ENCODE assay signal across 14 cellular contexts in the genomic region with DNA sequence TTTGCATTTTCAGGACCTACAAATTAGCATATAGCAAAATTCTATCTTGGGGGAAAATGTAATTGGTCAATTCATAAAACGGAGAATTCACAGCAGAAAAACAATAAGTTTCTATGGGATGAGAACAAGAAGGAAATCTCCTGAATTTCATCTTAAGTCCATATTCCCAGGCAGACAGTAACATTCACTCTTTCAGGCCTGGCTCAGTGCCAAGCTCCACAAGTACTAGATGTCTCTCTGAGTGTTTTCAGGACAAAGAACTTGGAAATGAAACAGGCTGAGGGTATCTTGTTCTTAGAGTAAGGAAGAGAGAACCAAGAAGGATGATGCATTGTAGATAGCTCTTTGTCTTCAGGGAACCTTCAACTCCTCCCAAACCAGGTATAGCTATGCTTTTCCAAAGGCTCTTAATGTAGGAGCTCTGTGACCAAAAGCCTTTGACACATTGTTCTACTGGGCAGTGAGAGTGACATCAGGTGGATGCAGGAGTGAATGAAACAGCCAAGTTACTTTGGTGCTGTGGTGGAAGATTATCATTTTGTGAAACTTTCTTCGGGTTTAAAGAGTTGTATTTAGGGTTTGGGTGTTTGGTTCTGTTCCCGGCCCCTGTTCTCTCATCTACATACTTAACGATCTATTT.
DNase-seq lines count a peak whose midpoint lies in the region; ATAC-seq and TF ChIP-seq lines count a peak whose summit lies in the region.
"Had no signal": no experiment of that assay in that cellular context is flagged by ENCODE, and none has a peak within 500 bp of the region (broad histone marks: within the 10 kb centered on the region; RNA-seq: fewer than 3 reads in every experiment).

No MANE protein-coding gene starts in this region.

- ATAC-seq in SK-N-SH treated with all-trans-retinoic acid at 6 μM for 48 hours: peak; percentile 59; the same call in 2 of the 3 replicates

- no peaks in the 10 kb centered on the region for H3K4me1 ChIP-seq in BE2C
- H3K4me1 ChIP-seq: colonic mucosa, pancreas, SJSA1 had no signal

- H3K4me3 ChIP-seq in BE2C (ENCODE audit: low read depth, low read length) (no peak overlapping the region), kidney epithelial cell (ENCODE audit: low read depth, low read length) (no peak overlapping the region)
- H3K4me3 ChIP-seq: colonic mucosa, pancreas, SJSA1 had no signal

- H3K36me3 ChIP-seq in BE2C (no peaks in the 10 kb centered on the region), kidney epithelial cell (ENCODE audit: control insufficient read depth, insufficient read depth, low read length) (no peaks in the 10 kb centered on the region)
- H3K36me3 ChIP-seq: colonic mucosa, pancreas, SJSA1 had no signal

- H3K27me3 ChIP-seq in BE2C (no peaks in the 10 kb centered on the region), kidney epithelial cell (ENCODE audit: control insufficient read depth, insufficient read depth, low read length) (no peaks in the 10 kb centered on the region)
- H3K27me3 ChIP-seq: colonic mucosa, pancreas, SJSA1 had no signal

- no peaks in the 10 kb centered on the region for H3K9me3 ChIP-seq in BE2C
- H3K9me3 ChIP-seq: colonic mucosa, pancreas, SJSA1 had no signal

- TF ChIP-seq CTCF in BE2C (IDR thresholded peaks at IDR 0.05; ENCODE audit: low read depth, low read length): no peak
- TF ChIP-seq CTCF in kidney epithelial cell (IDR thresholded peaks at IDR 0.05; ENCODE audit: insufficient read depth, low read length, poor library complexity, severe bottlenecking): peak; percentile 2

- DNase-seq in BE2C: peak; percentile 21
- peak; percentile 6 for DNase-seq in EH (ENCODE audit: low read depth)
- no peak for DNase-seq in kidney epithelial cell (ENCODE audit: low read depth)
- DNase-seq in GM03348 (ENCODE audit: low spot score): no peak
- DNase-seq in AG08395 (ENCODE audit: low spot score): no peak
- DNase-seq in pons (ENCODE audit: low spot score): no peak
- DNase-seq in GF-D8 (lab: John Stamatoyannopoulos, UW): no peak
- DNase-seq: activated CD4-positive, alpha-beta memory T cell treated with anti-CD3 and anti-CD28 coated beads, Interleukin-2, amount 10 ng/mL, durations not matched to agents 7 days and 5 days; amniotic stem cell; colonic mucosa; IMR-90 had no signal

TF ChIP-seq in SK-N-SH treated with all-trans-retinoic acid at 6 μM for 48 hours, 23 proteins besides CTCF, POLR2A, EP300 and RAD21:
- no peak for TF ChIP-seq RARB (CRISPR knock-in tag; IDR thresholded peaks at IDR 0.05)
- no peak for TF ChIP-seq GLIS3 (CRISPR knock-in tag; IDR thresholded peaks at IDR 0.05)
- no peak for TF ChIP-seq ZNF565 (CRISPR knock-in tag; conservative IDR thresholded peaks at IDR 0.05; ENCODE audit: low read depth)
- no peak for TF ChIP-seq OSR1 (CRISPR knock-in tag; IDR thresholded peaks at IDR 0.05)
- TF ChIP-seq, protein P1, sequence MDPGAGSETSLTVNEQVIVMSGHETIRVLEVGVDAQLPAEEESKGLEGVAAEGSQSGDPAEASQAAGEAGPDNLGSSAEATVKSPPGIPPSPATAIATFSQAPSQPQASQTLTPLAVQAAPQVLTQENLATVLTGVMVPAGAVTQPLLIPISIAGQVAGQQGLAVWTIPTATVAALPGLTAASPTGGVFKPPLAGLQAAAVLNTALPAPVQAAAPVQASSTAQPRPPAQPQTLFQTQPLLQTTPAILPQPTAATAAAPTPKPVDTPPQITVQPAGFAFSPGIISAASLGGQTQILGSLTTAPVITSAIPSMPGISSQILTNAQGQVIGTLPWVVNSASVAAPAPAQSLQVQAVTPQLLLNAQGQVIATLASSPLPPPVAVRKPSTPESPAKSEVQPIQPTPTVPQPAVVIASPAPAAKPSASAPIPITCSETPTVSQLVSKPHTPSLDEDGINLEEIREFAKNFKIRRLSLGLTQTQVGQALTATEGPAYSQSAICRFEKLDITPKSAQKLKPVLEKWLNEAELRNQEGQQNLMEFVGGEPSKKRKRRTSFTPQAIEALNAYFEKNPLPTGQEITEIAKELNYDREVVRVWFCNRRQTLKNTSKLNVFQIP (CRISPR knock-in tag; IDR thresholded peaks at IDR 0.05; ENCODE audit: borderline replicate concordance, low read depth): no peak
- TF ChIP-seq, protein P2, sequence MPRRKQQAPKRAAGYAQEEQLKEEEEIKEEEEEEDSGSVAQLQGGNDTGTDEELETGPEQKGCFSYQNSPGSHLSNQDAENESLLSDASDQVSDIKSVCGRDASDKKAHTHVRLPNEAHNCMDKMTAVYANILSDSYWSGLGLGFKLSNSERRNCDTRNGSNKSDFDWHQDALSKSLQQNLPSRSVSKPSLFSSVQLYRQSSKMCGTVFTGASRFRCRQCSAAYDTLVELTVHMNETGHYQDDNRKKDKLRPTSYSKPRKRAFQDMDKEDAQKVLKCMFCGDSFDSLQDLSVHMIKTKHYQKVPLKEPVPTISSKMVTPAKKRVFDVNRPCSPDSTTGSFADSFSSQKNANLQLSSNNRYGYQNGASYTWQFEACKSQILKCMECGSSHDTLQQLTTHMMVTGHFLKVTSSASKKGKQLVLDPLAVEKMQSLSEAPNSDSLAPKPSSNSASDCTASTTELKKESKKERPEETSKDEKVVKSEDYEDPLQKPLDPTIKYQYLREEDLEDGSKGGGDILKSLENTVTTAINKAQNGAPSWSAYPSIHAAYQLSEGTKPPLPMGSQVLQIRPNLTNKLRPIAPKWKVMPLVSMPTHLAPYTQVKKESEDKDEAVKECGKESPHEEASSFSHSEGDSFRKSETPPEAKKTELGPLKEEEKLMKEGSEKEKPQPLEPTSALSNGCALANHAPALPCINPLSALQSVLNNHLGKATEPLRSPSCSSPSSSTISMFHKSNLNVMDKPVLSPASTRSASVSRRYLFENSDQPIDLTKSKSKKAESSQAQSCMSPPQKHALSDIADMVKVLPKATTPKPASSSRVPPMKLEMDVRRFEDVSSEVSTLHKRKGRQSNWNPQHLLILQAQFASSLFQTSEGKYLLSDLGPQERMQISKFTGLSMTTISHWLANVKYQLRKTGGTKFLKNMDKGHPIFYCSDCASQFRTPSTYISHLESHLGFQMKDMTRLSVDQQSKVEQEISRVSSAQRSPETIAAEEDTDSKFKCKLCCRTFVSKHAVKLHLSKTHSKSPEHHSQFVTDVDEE (CRISPR knock-in tag; IDR thresholded peaks at IDR 0.05): no peak
- no peak for TF ChIP-seq ZFP3 (CRISPR knock-in tag; IDR thresholded peaks at IDR 0.05)
- TF ChIP-seq TOX (CRISPR knock-in tag; IDR thresholded peaks at IDR 0.05; ENCODE audit: borderline replicate concordance): no peak
- no peak for TF ChIP-seq ARNTL (CRISPR knock-in tag; IDR thresholded peaks at IDR 0.05; ENCODE audit: borderline replicate concordance, low read depth)
- TF ChIP-seq ZNF8 (CRISPR knock-in tag; IDR thresholded peaks at IDR 0.05): no peak
- TF ChIP-seq TCF4 (CRISPR knock-in tag; IDR thresholded peaks at IDR 0.05; ENCODE audit: borderline replicate concordance): no peak
- TF ChIP-seq SNAI2 (CRISPR knock-in tag; IDR thresholded peaks at IDR 0.05): no peak
- no peak for TF ChIP-seq CSDC2 (CRISPR knock-in tag; IDR thresholded peaks at IDR 0.05)
- TF ChIP-seq, protein P3, sequence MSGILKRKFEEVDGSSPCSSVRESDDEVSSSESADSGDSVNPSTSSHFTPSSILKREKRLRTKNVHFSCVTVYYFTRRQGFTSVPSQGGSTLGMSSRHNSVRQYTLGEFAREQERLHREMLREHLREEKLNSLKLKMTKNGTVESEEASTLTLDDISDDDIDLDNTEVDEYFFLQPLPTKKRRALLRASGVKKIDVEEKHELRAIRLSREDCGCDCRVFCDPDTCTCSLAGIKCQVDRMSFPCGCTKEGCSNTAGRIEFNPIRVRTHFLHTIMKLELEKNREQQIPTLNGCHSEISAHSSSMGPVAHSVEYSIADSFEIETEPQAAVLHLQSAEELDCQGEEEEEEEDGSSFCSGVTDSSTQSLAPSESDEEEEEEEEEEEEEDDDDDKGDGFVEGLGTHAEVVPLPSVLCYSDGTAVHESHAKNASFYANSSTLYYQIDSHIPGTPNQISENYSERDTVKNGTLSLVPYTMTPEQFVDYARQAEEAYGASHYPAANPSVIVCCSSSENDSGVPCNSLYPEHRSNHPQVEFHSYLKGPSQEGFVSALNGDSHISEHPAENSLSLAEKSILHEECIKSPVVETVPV (CRISPR knock-in tag; IDR thresholded peaks at IDR 0.05): no peak
- TF ChIP-seq BACH2 (CRISPR knock-in tag; IDR thresholded peaks at IDR 0.05; ENCODE audit: borderline replicate concordance): no peak
- TF ChIP-seq, protein P4, sequence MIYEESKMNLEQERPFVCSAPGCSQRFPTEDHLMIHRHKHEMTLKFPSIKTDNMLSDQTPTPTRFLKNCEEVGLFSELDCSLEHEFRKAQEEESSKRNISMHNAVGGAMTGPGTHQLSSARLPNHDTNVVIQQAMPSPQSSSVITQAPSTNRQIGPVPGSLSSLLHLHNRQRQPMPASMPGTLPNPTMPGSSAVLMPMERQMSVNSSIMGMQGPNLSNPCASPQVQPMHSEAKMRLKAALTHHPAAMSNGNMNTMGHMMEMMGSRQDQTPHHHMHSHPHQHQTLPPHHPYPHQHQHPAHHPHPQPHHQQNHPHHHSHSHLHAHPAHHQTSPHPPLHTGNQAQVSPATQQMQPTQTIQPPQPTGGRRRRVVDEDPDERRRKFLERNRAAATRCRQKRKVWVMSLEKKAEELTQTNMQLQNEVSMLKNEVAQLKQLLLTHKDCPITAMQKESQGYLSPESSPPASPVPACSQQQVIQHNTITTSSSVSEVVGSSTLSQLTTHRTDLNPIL (CRISPR knock-in tag; IDR thresholded peaks at IDR 0.05; ENCODE audit: low read depth): no peak
- TF ChIP-seq ZNF70 (CRISPR knock-in tag; IDR thresholded peaks at IDR 0.05): no peak
- TF ChIP-seq ZFP30 (CRISPR knock-in tag; IDR thresholded peaks at IDR 0.05): no peak
- no peak for TF ChIP-seq ZC3H10 (CRISPR knock-in tag; IDR thresholded peaks at IDR 0.05)
- TF ChIP-seq ESRRG (CRISPR knock-in tag; IDR thresholded peaks at IDR 0.05): no peak

Comparison
In these comparisons a context has a peak if more than half of its experiments do, and no peak if none do; other contexts are left out.
1. DNase-seq: peak in BE2C (single experiment) and EH (single experiment); none in kidney epithelial cell (single experiment), GM03348 (single experiment), AG08395 (single experiment), pons (single experiment) and GF-D8 (single experiment).